Comparison of ENCODE assay signal across 8 cellular contexts in genomic region chr20:41048475-41049242, GRCh38. TPM values are rescaled to one million over a fixed set of nuclear protein-coding genes. Genes with fewer than 3 reads are reported as not detected.
DNase-seq lines count a peak whose midpoint lies in the region; ATAC-seq, FAIRE-seq and TF ChIP-seq lines count a peak whose summit lies in the region.
"Had no signal": no experiment of that assay in that cellular context is flagged by ENCODE, and none has a peak within 500 bp of the region (broad histone marks: within the 10 kb centered on the region; RNA-seq: fewer than 3 reads in every experiment).

No MANE protein-coding gene starts in this region.

- H3K27ac ChIP-seq in OCI-LY7 (ENCODE audit: low read depth, low read length, poor library complexity, severe bottlenecking) (peak overlapping the region; percentile 71), endothelial cell of umbilical vein (ENCODE audit: insufficient read depth, low read depth, low read length) (no peak overlapping the region), skin epidermis (peak overlapping the region in 13 of 21 experiments; percentile 5 to 80 (median 54))

- dilution Hi-C loops in endothelial cell of umbilical vein (cut with MboI; ENCODE audit: extremely low pct_ligation_motif_present, low sequenced_read_pairs) = no loop called here

- H3K9ac ChIP-seq in endothelial cell of umbilical vein (replicated peaks; ENCODE audit: extremely low read depth, insufficient read depth, low read length) = no peak overlapping the region

- POLR2A ChIA-PET in HEK293T (lab: Yijun Ruan, JAX) = interaction anchor here (0.7 to 1.9 kb wide), 2 partner anchors 13 to 40 kb away, joined by 3 to 6 read pairs; no protein-coding TSS in a partner anchor
- POLR2A ChIA-PET in OCI-LY7 (lab: Charles Lee) = interaction anchor here (1.0 to 4.9 kb wide), 7 partner anchors 11 to 60 kb away, joined by 4 to 52 read pairs (median 5); no protein-coding TSS in a partner anchor
- POLR2A ChIA-PET in endothelial cell of umbilical vein (lab: Charles Lee) = interaction anchor here (1.2 kb wide), 1 partner anchor 58 kb away, joined by 3 read pairs; no protein-coding TSS in a partner anchor

- TF ChIP-seq CTCF in OCI-LY7 (conservative IDR thresholded peaks at IDR 0.05; ENCODE audit: low read length) (no peak), endothelial cell of umbilical vein (IDR thresholded peaks at IDR 0.05; ENCODE audit: extremely low read depth in 1 of 2, insufficient read depth in 1 of 2, low read depth in 1 of 2, low read length in 2 of 2) (no peak)

- H3K9me2 ChIP-seq in OCI-LY7 (ENCODE audit: insufficient read depth, low read length) = no peaks in the 10 kb centered on the region

- H3K4me2 ChIP-seq in OCI-LY7 (ENCODE audit: low read length) (peak overlapping the region; percentile 71), endothelial cell of umbilical vein (ENCODE audit: insufficient read depth, low read length) (peak overlapping the region; percentile 49)

- no peak for DNase-seq in HEK293T (ENCODE audit: extremely low spot score)
- peak; percentile 49 for DNase-seq in OCI-LY7 (ENCODE audit: low spot score)
- DNase-seq in endothelial cell of umbilical vein (ENCODE audit: low read depth, low spot score) = no peak
- DNase-seq in urothelium cell line (ENCODE audit: low spot score) = no peak
- DNase-seq: activated gamma-delta T cell treated with Interleukin-2 at 50 U/mL for 16 hours had no signal

- H3K36me3 ChIP-seq in OCI-LY7 (ENCODE audit: insufficient read depth, low read length) (peaks cover 72% of the 10 kb centered on the region), endothelial cell of umbilical vein (ENCODE audit: control insufficient read depth in 2 of 2, extremely low read depth in 1 of 2, insufficient read depth in 2 of 2, low read length in 2 of 2) (no peaks in the 10 kb centered on the region)

- no peak for FAIRE-seq in endothelial cell of umbilical vein (lab: Jason Lieb, UNC)
- no peak for FAIRE-seq in urothelium cell line (lab: Jason Lieb, UNC)

- CTCF ChIA-PET in HEK293T (lab: Yijun Ruan, JAX) = no interaction called here
- CTCF ChIA-PET in OCI-LY7 (lab: Charles Lee; ENCODE audit: unreplicated experiment) = interaction anchor here (3.1 kb wide), 1 partner anchor 57 kb away, joined by 13 read pairs; no protein-coding TSS in a partner anchor
- CTCF ChIA-PET in endothelial cell of umbilical vein (lab: Charles Lee) = interaction anchor here (0.8 to 8.2 kb wide), 4 partner anchors 15 to 60 kb away, joined by 3 to 84 read pairs (median 4); no protein-coding TSS in a partner anchor

- TF ChIP-seq POLR2A in endothelial cell of umbilical vein (IDR thresholded peaks at IDR 0.05; ENCODE audit: low read depth, low read length) = no peak

- H3K27me3 ChIP-seq in endothelial cell of umbilical vein (ENCODE audit: control insufficient read depth in 2 of 2, insufficient read depth in 2 of 2, low read length in 2 of 2) = no peaks in the 10 kb centered on the region

- ATAC-seq in GM19467 (IDR thresholded peaks at IDR 0.05; ENCODE audit: unreplicated experiment) = no peak
- ATAC-seq in HG02870 (IDR thresholded peaks at IDR 0.05; ENCODE audit: unreplicated experiment) = no peak

- H3K4me1 ChIP-seq in OCI-LY7 (ENCODE audit: insufficient read depth, low read length, poor library complexity, severe bottlenecking) = peaks cover 90% of the 10 kb centered on the region
- H3K4me1 ChIP-seq in endothelial cell of umbilical vein (ENCODE audit: control insufficient read depth, extremely low read depth, insufficient read depth, low read length) = peaks cover 36% of the 10 kb centered on the region

- H3K9me3 ChIP-seq in OCI-LY7 (ENCODE audit: low read length) (peaks cover 9% of the 10 kb centered on the region; the same call in 1 of the 2 replicates), endothelial cell of umbilical vein (replicated peaks; ENCODE audit: control insufficient read depth, insufficient read depth, low read length) (no peaks in the 10 kb centered on the region)

- intact Hi-C loops in OCI-LY7 (cut with micrococcal nuclease; ENCODE audit: unreplicated experiment) (loop anchor here (5.0 kb wide), 1 partner anchor 56 kb away; no protein-coding TSS in a partner anchor), endothelial cell of umbilical vein (cut with micrococcal nuclease) (no loop called here)

- H3K4me3 ChIP-seq in OCI-LY7 (ENCODE audit: low read depth, low read length, poor library complexity, severe bottlenecking) (peak overlapping the region; percentile 44), endothelial cell of umbilical vein (replicated peaks in 1 of 3; ENCODE audit: insufficient read depth in 1 of 3, low read depth in 1 of 3, low read length in 3 of 3) (no peak overlapping the region), skin epidermis (peak overlapping the region in 3 of 7 experiments; percentile 3 to 21 (median 5))

- peaks cover 100% of the 10 kb centered on the region for H3K79me2 ChIP-seq in OCI-LY7 (ENCODE audit: insufficient read depth, low read depth, low read length)
- peaks cover 99% of the 10 kb centered on the region for H3K79me2 ChIP-seq in endothelial cell of umbilical vein (ENCODE audit: control insufficient read depth, insufficient read depth, low read length)

- no peaks in the 10 kb centered on the region for H3K9me1 ChIP-seq in endothelial cell of umbilical vein (replicated peaks; ENCODE audit: control insufficient read depth, extremely low read depth, insufficient read depth, low read length)

- BruUV-seq in OCI-LY7 (replicated peaks; lab: Mats Ljungman, UMichigan) (TSS peak; percentile 3), endothelial cell of umbilical vein (replicated peaks; lab: Mats Ljungman, UMichigan) (no TSS peak)

- no peak overlapping the region for H2AFZ ChIP-seq in OCI-LY7 (ENCODE audit: low read length)
- H2AFZ ChIP-seq in endothelial cell of umbilical vein (ENCODE audit: low read depth, low read length) = no peak overlapping the region

- peaks cover 57% of the 10 kb centered on the region for H4K20me1 ChIP-seq in OCI-LY7 (ENCODE audit: insufficient read depth, low read length)
- H4K20me1 ChIP-seq in endothelial cell of umbilical vein (replicated peaks; ENCODE audit: control insufficient read depth, extremely low read depth, insufficient read depth, low read length) = peaks cover 18% of the 10 kb centered on the region

TF ChIP-seq in HEK293T, 16 proteins besides CTCF, POLR2A, EP300 and RAD21 (continues in another document):
- TF ChIP-seq BHLHE40 (IDR thresholded peaks at IDR 0.05; ENCODE audit: borderline replicate concordance) (no peak), FOXA1 (IDR thresholded peaks at IDR 0.05) (no peak), L3MBTL2 (conservative IDR thresholded peaks at IDR 0.05) (no peak), SUZ12 (IDR thresholded peaks at IDR 0.05) (no peak), HDGF (IDR thresholded peaks at IDR 0.05; ENCODE audit: borderline replicate concordance) (no peak), FOXM1 (IDR thresholded peaks at IDR 0.05; ENCODE audit: borderline replicate concordance) (no peak), ZNF384 (IDR thresholded peaks at IDR 0.05) (no peak), NFRKB (IDR thresholded peaks at IDR 0.05) (no peak), ELF4 (IDR thresholded peaks at IDR 0.05) (peak; percentile 73), LEF1 (IDR thresholded peaks at IDR 0.05; ENCODE audit: borderline replicate concordance) (no peak), SP1 (IDR thresholded peaks at IDR 0.05) (no peak)
- TF ChIP-seq, protein P1, sequence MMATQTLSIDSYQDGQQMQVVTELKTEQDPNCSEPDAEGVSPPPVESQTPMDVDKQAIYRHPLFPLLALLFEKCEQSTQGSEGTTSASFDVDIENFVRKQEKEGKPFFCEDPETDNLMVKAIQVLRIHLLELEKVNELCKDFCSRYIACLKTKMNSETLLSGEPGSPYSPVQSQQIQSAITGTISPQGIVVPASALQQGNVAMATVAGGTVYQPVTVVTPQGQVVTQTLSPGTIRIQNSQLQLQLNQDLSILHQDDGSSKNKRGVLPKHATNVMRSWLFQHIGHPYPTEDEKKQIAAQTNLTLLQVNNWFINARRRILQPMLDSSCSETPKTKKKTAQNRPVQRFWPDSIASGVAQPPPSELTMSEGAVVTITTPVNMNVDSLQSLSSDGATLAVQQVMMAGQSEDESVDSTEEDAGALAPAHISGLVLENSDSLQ (IDR thresholded peaks at IDR 0.05) = peak; percentile 62

TF ChIP-seq in endothelial cell of umbilical vein, 7 proteins besides CTCF, POLR2A, EP300 and RAD21:
- TF ChIP-seq JUN (IDR thresholded peaks at IDR 0.05; ENCODE audit: borderline replicate concordance, insufficient read depth, insufficient read length, low read depth) = no peak
- no peak for TF ChIP-seq FOS (IDR thresholded peaks at IDR 0.05; ENCODE audit: borderline replicate concordance, insufficient read depth, low read length)
- no peak for TF ChIP-seq MYC (IDR thresholded peaks at IDR 0.05; ENCODE audit: low read depth, low read length)
- no peak for TF ChIP-seq POLR2AphosphoS5 (IDR thresholded peaks at IDR 0.05; ENCODE audit: insufficient read depth, low read depth, low read length)
- TF ChIP-seq EZH2 (IDR thresholded peaks at IDR 0.05; ENCODE audit: borderline replicate concordance, low read depth, low read length, severe bottlenecking) = no peak
- no peak for TF ChIP-seq GATA2 (IDR thresholded peaks at IDR 0.05; ENCODE audit: insufficient read depth, insufficient read length, low read depth, low read length)
- TF ChIP-seq, protein P2, sequence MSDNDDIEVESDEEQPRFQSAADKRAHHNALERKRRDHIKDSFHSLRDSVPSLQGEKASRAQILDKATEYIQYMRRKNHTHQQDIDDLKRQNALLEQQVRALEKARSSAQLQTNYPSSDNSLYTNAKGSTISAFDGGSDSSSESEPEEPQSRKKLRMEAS (IDR thresholded peaks at IDR 0.05; ENCODE audit: insufficient read depth, insufficient read length) = no peak

RNA-seq across cellular contexts. Expression of gene TOP1, which starts 20.0 kb away (rescaled TPM):
- 44.6 and 53.0 TPM in 2 replicates for total RNA-seq in OCI-LY7 (2014; rRNA removed; shearing (Covaris generic))
- total RNA-seq in OCI-LY7 (2022) = 168 and 200 TPM in 2 replicates
- total RNA-seq in endothelial cell of umbilical vein = 75.1 and 77.4 TPM in 2 replicates
- 3.7 and 7.0 TPM in 2 replicates for polyA plus RNA-seq in endothelial cell of umbilical vein
- polyA plus RNA-seq in endothelial cell of umbilical vein (2011; cell fraction: cytosol; rRNA removed) = 13.9 and 14.1 TPM in 2 replicates
- 23.7 and 33.5 TPM in 2 replicates for polyA plus RNA-seq in endothelial cell of umbilical vein (2011; cell fraction: nucleus; rRNA removed)
- polyA plus RNA-seq in endothelial cell of umbilical vein (2012) = 68.9 and 93.6 TPM in 2 replicates
- polyA minus RNA-seq in endothelial cell of umbilical vein = 8.9 and 12.3 TPM in 2 replicates
- polyA minus RNA-seq in endothelial cell of umbilical vein (2011; cell fraction: cytosol; rRNA and poly(A)+ RNA removed) = 26.7 TPM
- polyA minus RNA-seq in endothelial cell of umbilical vein (2011; cell fraction: nucleus; rRNA and poly(A)+ RNA removed) = 15.4 and 17.3 TPM in 2 replicates
